Comparison of ENCODE assay signal across 31 cellular contexts in the genomic region with DNA sequence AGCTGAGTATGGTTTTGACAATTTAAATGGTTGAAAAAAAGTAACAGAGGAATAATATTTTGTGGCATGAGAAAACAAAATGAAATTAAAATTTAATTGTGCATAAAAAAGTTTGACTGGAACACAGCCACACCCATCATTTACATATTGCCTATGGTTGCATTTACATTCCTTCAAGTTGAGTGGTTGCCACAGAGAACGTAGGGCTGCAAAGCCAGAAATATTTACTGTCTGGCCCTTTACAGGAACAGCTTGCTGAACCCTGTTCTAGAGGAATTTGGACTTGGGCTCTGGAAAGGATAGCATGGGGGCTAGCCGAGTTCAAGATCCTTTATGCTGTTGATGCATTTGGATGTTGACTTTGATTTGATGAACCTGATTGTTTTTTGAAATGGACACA.
DNase-seq lines count a peak whose midpoint lies in the region; ATAC-seq and TF ChIP-seq lines count a peak whose summit lies in the region.
"Had no signal": no experiment of that assay in that cellular context is flagged by ENCODE, and none has a peak within 500 bp of the region (broad histone marks: within the 10 kb centered on the region; RNA-seq: fewer than 3 reads in every experiment).

No MANE protein-coding gene starts in this region.

- no peak overlapping the region for H2BK120ac ChIP-seq in mesendoderm (ENCODE audit: low read depth, low read length)

- peaks cover 51% of the 10 kb centered on the region for H3K4me1 Mint-ChIP-seq in nephron
- H3K4me1 Mint-ChIP-seq: activated CD4-positive, alpha-beta T cell treated with anti-CD3 and anti-CD28 coated beads, Interleukin-2, amount 10 ng/mL, durations not matched to agents 7 days and 5 days; activated naive CD8-positive, alpha-beta T cell treated with anti-CD3 and anti-CD28 coated beads, Interleukin-2, amount 50 U/mL, for 24 hours; stimulated activated effector memory CD8-positive, alpha-beta T cell treated with anti-CD3 and anti-CD28 coated beads, Interleukin-12 subunit alpha, Interleukin-12 subunit beta, amount 100 ng/mL, for 72 hours had no signal

- TF ChIP-seq CTCF in fibroblast of mammary gland (conservative IDR thresholded peaks at IDR 0.05; ENCODE audit: control insufficient read depth, insufficient read depth, low read depth, low read length): no peak
- no peak for TF ChIP-seq CTCF in nephron (IDR thresholded peaks at IDR 0.05; ENCODE audit: unreplicated experiment in 3 of 3)

- H2BK15ac ChIP-seq in mesendoderm (replicated peaks; ENCODE audit: low read depth): no peak overlapping the region

- H3K4me3 ChIP-seq in fibroblast of mammary gland (ENCODE audit: control insufficient read depth, low read depth, low read length): no peak overlapping the region
- H3K4me3 ChIP-seq in mesendoderm (ENCODE audit: low read length): no peak overlapping the region
- H3K4me3 ChIP-seq: esophagus squamous epithelium, GM12878, GM23338, heart left ventricle, spleen had no signal

- no peak for ATAC-seq in GM21381 (IDR thresholded peaks at IDR 0.05; ENCODE audit: unreplicated experiment)
- ATAC-seq: activated naive CD8-positive, alpha-beta T cell treated with anti-CD3 and anti-CD28 coated beads, Interleukin-2, amount 50 U/mL, for 24 hours; activated T-cell treated with anti-CD3 and anti-CD28 coated beads, Interleukin-2, amount 50 U/mL, for 4 hours; GM12878; GM23338; heart left ventricle; right cardiac atrium; stimulated activated effector memory CD8-positive, alpha-beta T cell treated with anti-CD3 and anti-CD28 coated beads, Interleukin-12 subunit alpha, Interleukin-12 subunit beta, amount 100 ng/mL, for 72 hours; WTC11 had no signal

- no peaks in the 10 kb centered on the region for H3K4me1 ChIP-seq in mesendoderm (ENCODE audit: control insufficient read depth, low read depth, low read length)
- H3K4me1 ChIP-seq: heart left ventricle, spleen had no signal

- H3K79me1 ChIP-seq in mesendoderm (ENCODE audit: low read length): no peaks in the 10 kb centered on the region

- no peaks in the 10 kb centered on the region for H3K79me2 ChIP-seq in mesendoderm (ENCODE audit: control insufficient read depth, insufficient read depth, low read length)

- H3K4me3 Mint-ChIP-seq in nephron: no peak overlapping the region
- H3K4me3 Mint-ChIP-seq: activated CD4-positive, alpha-beta T cell treated with anti-CD3 and anti-CD28 coated beads, Interleukin-2, amount 10 ng/mL, durations not matched to agents 7 days and 5 days; activated naive CD8-positive, alpha-beta T cell treated with anti-CD3 and anti-CD28 coated beads, Interleukin-2, amount 50 U/mL, for 24 hours; activated T-cell treated with anti-CD3 and anti-CD28 coated beads, Interleukin-2, amount 50 U/mL, for 4 hours; brain; CD4-positive, alpha-beta T cell; GM23338; stimulated activated effector memory CD8-positive, alpha-beta T cell treated with anti-CD3 and anti-CD28 coated beads, Interleukin-12 subunit alpha, Interleukin-12 subunit beta, amount 100 ng/mL, for 72 hours; type B pancreatic cell; WTC11 had no signal

- DNase-seq in HCEC 1CT (peak; percentile 9), astrocyte of the hippocampus (ENCODE audit: low read depth, low spot score) (peak; percentile 28), fibroblast of mammary gland (ENCODE audit: low read depth) (peak; percentile 52), OCI-M1 (lab: John Stamatoyannopoulos, UW) (no peak), mesendoderm (no peak)
- DNase-seq: activated CD4-positive, alpha-beta T cell treated with anti-CD3 and anti-CD28 coated beads, Interleukin-2, amount 10 ng/mL, durations not matched to agents 7 days and 5 days; activated naive CD8-positive, alpha-beta T cell treated with anti-CD3 and anti-CD28 coated beads, Interleukin-2, amount 50 U/mL, for 24 hours; activated T-cell treated with anti-CD3 and anti-CD28 coated beads, Interleukin-2, amount 50 U/mL, for 4 hours; CD4-positive, alpha-beta T cell; esophagus squamous epithelium; heart left ventricle; Karpas-422; MV-4-11; NCI-H1436 treated with DMSO at 0.1 percent for 48 hours; NCI-H446 treated with DMSO at 0.1 percent for 48 hours; posterior cingulate gyrus; right cardiac atrium; SHP77 treated with DMSO at 0.1 percent for 48 hours; spleen; stimulated activated CD4-positive, alpha-beta T cell treated with anti-CD3 and anti-CD28 coated beads, Interleukin-4, amount 100 ng/mL, for 24 hours; substantia nigra; T1000 had no signal

- no CpG with 5 or more reads among the region's 2 CpGs for WGBS in mesendoderm (ENCODE audit: extremely low coverage, insufficient coverage, low lambda C conversion rate)

- no peak overlapping the region for H2BK5ac ChIP-seq in mesendoderm (ENCODE audit: low read length)

- no peaks in the 10 kb centered on the region for H3K27me3 ChIP-seq in mesendoderm (ENCODE audit: insufficient read depth, low read length, poor library complexity)
- H3K27me3 ChIP-seq: esophagus squamous epithelium had no signal

- no peak overlapping the region for H3K23ac ChIP-seq in mesendoderm (ENCODE audit: low read length)

- no peak overlapping the region for H3K4me2 ChIP-seq in mesendoderm (ENCODE audit: low read length)
- H3K4me2 ChIP-seq: GM23338 had no signal

- no peaks in the 10 kb centered on the region for H3K36me3 ChIP-seq in mesendoderm (ENCODE audit: control insufficient read depth, insufficient read depth, low read length)
- H3K36me3 ChIP-seq: esophagus squamous epithelium, heart left ventricle, spleen had no signal

- H3K18ac ChIP-seq in mesendoderm (ENCODE audit: low read length): no peak overlapping the region

- H3K4ac ChIP-seq in mesendoderm (ENCODE audit: low read depth, low read length): no peak overlapping the region

- H3K27ac Mint-ChIP-seq in nephron: peak overlapping the region; percentile 46 to 84 (median 83)
- H3K27ac Mint-ChIP-seq: activated CD4-positive, alpha-beta T cell treated with anti-CD3 and anti-CD28 coated beads, Interleukin-2, amount 10 ng/mL, durations not matched to agents 7 days and 5 days; activated naive CD8-positive, alpha-beta T cell treated with anti-CD3 and anti-CD28 coated beads, Interleukin-2, amount 50 U/mL, for 24 hours; brain; CD4-positive, alpha-beta T cell; GM23338; stimulated activated effector memory CD8-positive, alpha-beta T cell treated with anti-CD3 and anti-CD28 coated beads, Interleukin-12 subunit alpha, Interleukin-12 subunit beta, amount 100 ng/mL, for 72 hours; type B pancreatic cell; WTC11 had no signal

- no peaks in the 10 kb centered on the region for H3K36me3 Mint-ChIP-seq in nephron (ENCODE audit: low read depth)
- H3K36me3 Mint-ChIP-seq: brain; stimulated activated effector memory CD8-positive, alpha-beta T cell treated with anti-CD3 and anti-CD28 coated beads, Interleukin-12 subunit alpha, Interleukin-12 subunit beta, amount 100 ng/mL, for 72 hours; type B pancreatic cell; WTC11 had no signal

- H3K27ac ChIP-seq in mesendoderm (ENCODE audit: low read depth, low read length): no peak overlapping the region
- H3K27ac ChIP-seq: esophagus squamous epithelium, heart left ventricle, HL-60, spleen had no signal

- no peak overlapping the region for H4K8ac ChIP-seq in mesendoderm (ENCODE audit: low read depth, low read length)

- H3K9ac ChIP-seq in mesendoderm (ENCODE audit: low read length): no peak overlapping the region

- H3K27me3 Mint-ChIP-seq in nephron (ENCODE audit: low read depth): peaks cover 10% of the 10 kb centered on the region

- no peak overlapping the region for H3K56ac ChIP-seq in mesendoderm (ENCODE audit: low read length)

- no peaks in the 10 kb centered on the region for H3K9me3 Mint-ChIP-seq in nephron
- H3K9me3 Mint-ChIP-seq: activated CD4-positive, alpha-beta T cell treated with anti-CD3 and anti-CD28 coated beads, Interleukin-2, amount 10 ng/mL, durations not matched to agents 7 days and 5 days; activated naive CD8-positive, alpha-beta T cell treated with anti-CD3 and anti-CD28 coated beads, Interleukin-2, amount 50 U/mL, for 24 hours; activated T-cell treated with anti-CD3 and anti-CD28 coated beads, Interleukin-2, amount 50 U/mL, for 4 hours; brain; CD4-positive, alpha-beta T cell; GM23338; stimulated activated effector memory CD8-positive, alpha-beta T cell treated with anti-CD3 and anti-CD28 coated beads, Interleukin-12 subunit alpha, Interleukin-12 subunit beta, amount 100 ng/mL, for 72 hours; type B pancreatic cell; WTC11 had no signal

- H4K5ac ChIP-seq in mesendoderm (ENCODE audit: low read length): no peak overlapping the region

- H2AK5ac ChIP-seq in mesendoderm (ENCODE audit: low read length): no peak overlapping the region

Comparison
In these comparisons a context has a peak if more than half of its experiments do, and no peak if none do; other contexts are left out.
1. DNase-seq: peak in HCEC 1CT (single experiment), astrocyte of the hippocampus (single experiment) and fibroblast of mammary gland (single experiment); none in OCI-M1 (single experiment) and mesendoderm (single experiment).